In the genomic region with DNA sequence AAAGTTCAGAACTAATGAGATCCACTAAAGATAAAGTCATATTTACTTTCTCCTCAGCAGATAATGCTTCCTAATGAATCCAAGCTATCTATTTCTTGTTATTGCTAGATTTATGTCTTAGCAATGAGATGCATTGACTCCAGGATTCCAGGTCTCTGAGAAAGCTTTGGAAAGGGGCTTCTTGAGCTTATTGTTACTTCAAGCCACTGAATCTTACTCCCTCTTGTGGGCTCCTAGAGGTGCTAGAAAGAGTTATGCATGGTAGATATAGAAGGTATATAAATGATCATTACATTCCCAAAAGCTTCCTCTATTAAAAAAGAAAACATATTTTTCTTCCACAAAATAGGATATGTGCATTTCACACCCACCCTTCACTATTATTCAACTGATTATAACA, we compare ENCODE assay signal across 17 cellular contexts.
A peak's percentile ranks its signal among the peaks of the same experiment; 100 is the strongest.
DNase-seq lines count a peak whose midpoint lies in the region; ATAC-seq, FAIRE-seq and TF ChIP-seq lines count a peak whose summit lies in the region.
"Had no signal": no experiment of that assay in that cellular context is flagged by ENCODE, and none has a peak within 500 bp of the region (broad histone marks: within the 10 kb centered on the region; RNA-seq: fewer than 3 reads in every experiment).

No MANE protein-coding gene starts in this region.

- no peaks in the 10 kb centered on the region for H3K4me1 Mint-ChIP-seq in endodermal cell
- H3K4me1 Mint-ChIP-seq: naive thymus-derived CD8-positive, alpha-beta T cell had no signal

- no peaks in the 10 kb centered on the region for H3K36me3 ChIP-seq in DND-41 (ENCODE audit: insufficient read depth, low read length)
- H3K36me3 ChIP-seq in endodermal cell (ENCODE audit: control insufficient read depth, insufficient read depth, low read length): no peaks in the 10 kb centered on the region
- H3K36me3 ChIP-seq in mesendoderm (ENCODE audit: control insufficient read depth, insufficient read depth, low read length): no peaks in the 10 kb centered on the region

- no peak overlapping the region for H3K27ac Mint-ChIP-seq in endodermal cell
- H3K27ac Mint-ChIP-seq: naive thymus-derived CD8-positive, alpha-beta T cell; T-helper 1 cell treated with Interleukin-12 subunit alpha and Interleukin-12 subunit beta and Interleukin-4 antibody, amounts not matched to agents 30 μg/mL and 1 μg/mL, for 36 hours had no signal

- no peaks in the 10 kb centered on the region for H3K79me2 ChIP-seq in DND-41 (ENCODE audit: insufficient read depth, low read length)
- H3K79me2 ChIP-seq in mesendoderm (ENCODE audit: control insufficient read depth, insufficient read depth, low read length): no peaks in the 10 kb centered on the region

- no peak overlapping the region for H3K56ac ChIP-seq in mesendoderm (ENCODE audit: low read length)

- no peak for DNase-seq in DND-41
- DNase-seq in NCI-H2171 (lab: John Stamatoyannopoulos, UW): peak; percentile 3
- DNase-seq in endodermal cell: no peak
- peak; percentile 75 for DNase-seq in mesendoderm
- no peak for DNase-seq in germinal center (ENCODE audit: low spot score)
- DNase-seq in CD1c-positive myeloid dendritic cell (ENCODE audit: extremely low spot score): no peak
- no peak for DNase-seq in urothelium cell line (ENCODE audit: low spot score)
- DNase-seq: activated CD4-positive, alpha-beta T cell treated with anti-CD3 and anti-CD28 coated beads, Interleukin-2, amount 50 U/mL, for 1 hour; activated effector memory CD4-positive, alpha-beta T cell treated with anti-CD3 and anti-CD28 coated beads, Interleukin-2, amount 50 U/mL, for 16 hours; DMS 273 treated with DMSO at 0.1 percent for 48 hours; naive thymus-derived CD8-positive, alpha-beta T cell; PC-9; testis had no signal

- H3K18ac ChIP-seq in mesendoderm (ENCODE audit: low read length): no peak overlapping the region

- H3K23ac ChIP-seq in mesendoderm (ENCODE audit: low read length): no peak overlapping the region

- H3K9me3 ChIP-seq in DND-41 (ENCODE audit: insufficient read depth, low read length, severe bottlenecking) (no peaks in the 10 kb centered on the region), endodermal cell (ENCODE audit: control insufficient read depth, low read length) (peaks cover 4% of the 10 kb centered on the region)
- H3K9me3 ChIP-seq: testis had no signal

- no peaks in the 10 kb centered on the region for H3K79me1 ChIP-seq in mesendoderm (ENCODE audit: low read length)

- H3K4me1 ChIP-seq in DND-41 (ENCODE audit: insufficient read depth, low read length) (no peaks in the 10 kb centered on the region), endodermal cell (ENCODE audit: control insufficient read depth, insufficient read depth, low read length) (peaks cover 3% of the 10 kb centered on the region), mesendoderm (ENCODE audit: control insufficient read depth, low read depth, low read length) (no peaks in the 10 kb centered on the region)
- H3K4me1 ChIP-seq: testis had no signal

- peaks cover 1% of the 10 kb centered on the region for H3K36me3 Mint-ChIP-seq in endodermal cell (ENCODE audit: low read depth)

- H3K4ac ChIP-seq in mesendoderm (ENCODE audit: low read depth, low read length): no peak overlapping the region

- FAIRE-seq in urothelium cell line (lab: Jason Lieb, UNC): no peak
- FAIRE-seq: keratinocyte had no signal

- H3K27ac ChIP-seq in DND-41 (ENCODE audit: low read length): no peak overlapping the region
- no peak overlapping the region for H3K27ac ChIP-seq in endodermal cell (ENCODE audit: low read depth, low read length)
- no peak overlapping the region for H3K27ac ChIP-seq in mesendoderm (ENCODE audit: low read depth, low read length)
- H3K27ac ChIP-seq: PC-9, skin epidermis, testis had no signal

- TF ChIP-seq CTCF in DND-41 (IDR thresholded peaks at IDR 0.05; ENCODE audit: borderline replicate concordance, extremely low read depth, low read length, poor library complexity, severe bottlenecking) (peak; percentile 5), endodermal cell (conservative IDR thresholded peaks at IDR 0.05) (peak; percentile 81)

- no peak overlapping the region for H3K4me3 ChIP-seq in DND-41 (ENCODE audit: low read depth in 1 of 2, low read length in 2 of 2)
- H3K4me3 ChIP-seq in endodermal cell (ENCODE audit: low read length): no peak overlapping the region
- H3K4me3 ChIP-seq in mesendoderm (ENCODE audit: low read length): no peak overlapping the region
- H3K4me3 ChIP-seq: PC-9, skin epidermis, testis had no signal

- H3K4me2 ChIP-seq in DND-41 (ENCODE audit: insufficient read depth, low read length) (no peak overlapping the region), mesendoderm (ENCODE audit: low read length) (no peak overlapping the region)
- H3K4me2 ChIP-seq: PC-9 had no signal

- H2BK120ac ChIP-seq in mesendoderm (ENCODE audit: low read depth, low read length): no peak overlapping the region

- no peak overlapping the region for H4K8ac ChIP-seq in mesendoderm (ENCODE audit: low read depth, low read length)

- H3K27me3 ChIP-seq in DND-41 (ENCODE audit: insufficient read depth, low read length, poor library complexity) (no peaks in the 10 kb centered on the region), endodermal cell (ENCODE audit: control insufficient read depth, insufficient read depth, low read length, poor library complexity, severe bottlenecking) (no peaks in the 10 kb centered on the region), mesendoderm (ENCODE audit: insufficient read depth, low read length, poor library complexity) (no peaks in the 10 kb centered on the region)
- H3K27me3 ChIP-seq: testis had no signal

- H2AFZ ChIP-seq in DND-41 (ENCODE audit: low read depth, low read length): no peak overlapping the region
- H2AFZ ChIP-seq: PC-9 had no signal

- no peaks in the 10 kb centered on the region for H3K27me3 Mint-ChIP-seq in endodermal cell (ENCODE audit: insufficient read depth)
- H3K27me3 Mint-ChIP-seq: naive thymus-derived CD8-positive, alpha-beta T cell had no signal

- H4K20me1 ChIP-seq in DND-41 (ENCODE audit: insufficient read depth, low read length): no peaks in the 10 kb centered on the region

- no peak overlapping the region for H2AK5ac ChIP-seq in mesendoderm (ENCODE audit: low read length)

- no peak overlapping the region for H2BK15ac ChIP-seq in mesendoderm (replicated peaks; ENCODE audit: low read depth)

- H4K5ac ChIP-seq in mesendoderm (ENCODE audit: low read length): no peak overlapping the region

- no peak overlapping the region for H2BK5ac ChIP-seq in mesendoderm (ENCODE audit: low read length)

- peaks cover 4% of the 10 kb centered on the region for H3K9me3 Mint-ChIP-seq in endodermal cell

- no peak overlapping the region for H3K4me3 Mint-ChIP-seq in endodermal cell
- H3K4me3 Mint-ChIP-seq: naive thymus-derived CD8-positive, alpha-beta T cell; T-helper 1 cell treated with Interleukin-12 subunit alpha and Interleukin-12 subunit beta and Interleukin-4 antibody, amounts not matched to agents 30 μg/mL and 1 μg/mL, for 36 hours had no signal

- ATAC-seq in DND-41 (ENCODE audit: insufficient read depth, low read depth) (no peak), GM21619 (IDR thresholded peaks at IDR 0.05; ENCODE audit: unreplicated experiment) (no peak)
- ATAC-seq: naive thymus-derived CD8-positive, alpha-beta T cell had no signal

- H3K9ac ChIP-seq in DND-41 (ENCODE audit: low read depth, low read length) (no peak overlapping the region), endodermal cell (ENCODE audit: extremely low read depth, low read length, poor library complexity, severe bottlenecking) (no peak overlapping the region), mesendoderm (ENCODE audit: low read length) (no peak overlapping the region)

Comparison
In these comparisons a context has a peak if more than half of its experiments do, and no peak if none do; other contexts are left out.
1. DNase-seq: peak in NCI-H2171 (single experiment) and mesendoderm (single experiment); none in DND-41 (single experiment), endodermal cell (single experiment), germinal center (single experiment), CD1c-positive myeloid dendritic cell (single experiment) and urothelium cell line (single experiment).